ENCODE assay signal across 13 cellular contexts in genomic region chr14:76320486-76320885, GRCh38. TPM values are rescaled to one million over a fixed set of nuclear protein-coding genes. Genes with fewer than 3 reads are reported as not detected.
"Had no signal": no experiment of that assay in that cellular context is flagged by ENCODE, and none has a peak within 500 bp of the region (broad histone marks: within the 10 kb centered on the region; RNA-seq: fewer than 3 reads in every experiment).

No MANE protein-coding gene starts in this region.

- H3K4me1 Mint-ChIP-seq: stimulated activated memory B cell treated with anti-CD40 and anti-IgM and Interleukin-4, amounts not matched to agents 10 μg/mL and 1 μg/mL and 100 μg/mL, for 72 hours; T-helper 17 cell had no signal

- DNase-seq: activated CD4-positive, alpha-beta T cell treated with anti-CD3 and anti-CD28 coated beads for 48 hours; activated T-cell treated with anti-CD3 and anti-CD28 coated beads, Interleukin-2, amount 50 U/mL, for 1 hour; amniotic stem cell; caudate nucleus; pancreas; T-helper 17 cell; uterus had no signal

- H3K27ac Mint-ChIP-seq: activated naive CD4-positive, alpha-beta T cell treated with anti-CD3 and anti-CD28 coated beads, Interleukin-2, amount 50 U/mL, for 72 hours; stimulated activated memory B cell treated with anti-CD40 and anti-IgM and Interleukin-4, amounts not matched to agents 10 μg/mL and 1 μg/mL and 100 μg/mL, for 72 hours; T-helper 17 cell; WTC11 had no signal

- H3K4me3 ChIP-seq: pancreas, tibial artery, uterus had no signal

- H3K27me3 ChIP-seq: pancreas, tibial artery, uterus had no signal

- H3K36me3 ChIP-seq: pancreas, tibial artery, uterus had no signal

- H3K4me1 ChIP-seq: pancreas, tibial artery, uterus had no signal

- ATAC-seq: activated naive CD4-positive, alpha-beta T cell treated with anti-CD3 and anti-CD28 coated beads, Interleukin-2, amount 50 U/mL, for 72 hours; esophagus mucosa; pancreas; stimulated activated memory B cell treated with anti-CD40 and anti-IgM and Interleukin-4, amounts not matched to agents 10 μg/mL and 1 μg/mL and 100 μg/mL, for 72 hours; T-helper 17 cell; WTC11 had no signal

- H3K27ac ChIP-seq: pancreas, tibial artery, uterus had no signal

- H3K9me3 Mint-ChIP-seq: activated naive CD4-positive, alpha-beta T cell treated with anti-CD3 and anti-CD28 coated beads, Interleukin-2, amount 50 U/mL, for 72 hours; stimulated activated memory B cell treated with anti-CD40 and anti-IgM and Interleukin-4, amounts not matched to agents 10 μg/mL and 1 μg/mL and 100 μg/mL, for 72 hours; WTC11 had no signal

- H3K9me3 ChIP-seq: pancreas, tibial artery, uterus had no signal

- H3K4me3 Mint-ChIP-seq: stimulated activated memory B cell treated with anti-CD40 and anti-IgM and Interleukin-4, amounts not matched to agents 10 μg/mL and 1 μg/mL and 100 μg/mL, for 72 hours; T-helper 17 cell; WTC11 had no signal

RNA-seq across cellular contexts. Expression of gene ESRRB, which starts 55.5 kb away (rescaled TPM):
- total RNA-seq: lung microvascular endothelial cell, uterus had no signal
